17 cellular contexts compared by ENCODE assay signal in the genomic region with DNA sequence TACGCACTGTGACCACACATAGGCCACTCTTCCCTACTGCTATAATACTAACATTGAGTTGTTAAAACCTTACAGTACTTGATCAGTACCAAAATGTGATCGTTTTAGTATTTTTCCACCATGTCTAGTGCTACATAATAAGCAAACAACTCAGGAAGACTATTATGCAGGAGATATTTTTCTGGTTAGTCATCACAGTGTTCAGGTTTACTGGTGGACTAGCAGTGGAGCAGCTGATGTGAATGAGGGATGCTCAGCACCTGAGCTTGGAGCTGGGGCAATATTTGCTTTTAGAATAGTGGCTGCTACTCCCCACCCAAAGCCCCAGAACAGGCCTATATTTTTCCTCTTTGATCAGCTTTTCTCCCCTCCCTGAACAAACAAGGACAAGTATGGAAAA.
"Had no signal": no experiment of that assay in that cellular context is flagged by ENCODE, and none has a peak within 500 bp of the region (broad histone marks: within the 10 kb centered on the region; RNA-seq: fewer than 3 reads in every experiment).

No MANE protein-coding gene starts in this region.

- H3K9me3 ChIP-seq: ascending aorta, colonic mucosa, suprapubic skin had no signal

- H3K27ac Mint-ChIP-seq: natural killer cell treated with Interleukin-12 subunit alpha and Interleukin-12 subunit beta and Interleukin-15 and Interleukin-18, amount 100 ng/mL, for 72 hours; T-cell had no signal

- H3K27ac ChIP-seq: ascending aorta, colonic mucosa, skin epidermis, suprapubic skin had no signal

- H3K36me3 ChIP-seq: ascending aorta, colonic mucosa, suprapubic skin had no signal

- ATAC-seq: esophagus mucosa; natural killer cell treated with Interleukin-12 subunit alpha and Interleukin-12 subunit beta and Interleukin-15 and Interleukin-18, amount 100 ng/mL, for 72 hours; right cardiac atrium; stimulated activated naive CD8-positive, alpha-beta T cell treated with anti-CD3 and anti-CD28 coated beads, Interleukin-15, Interleukin-2, amounts not matched to agents 100 U/mL and 50 U/mL, for 24 hours; T-cell had no signal

- H3K27me3 Mint-ChIP-seq: natural killer cell treated with Interleukin-12 subunit alpha and Interleukin-12 subunit beta and Interleukin-15 and Interleukin-18, amount 100 ng/mL, for 72 hours; T-cell had no signal

- FAIRE-seq: endometrium, kidney had no signal

- H3K4me1 Mint-ChIP-seq: T-cell had no signal

- H3K4me1 ChIP-seq: ascending aorta, colonic mucosa, suprapubic skin had no signal

- H3K27me3 ChIP-seq: ascending aorta, colonic mucosa, suprapubic skin had no signal

- H3K36me3 Mint-ChIP-seq: natural killer cell treated with Interleukin-12 subunit alpha and Interleukin-12 subunit beta and Interleukin-15 and Interleukin-18, amount 100 ng/mL, for 72 hours; T-cell had no signal

- DNase-seq: activated CD4-positive, alpha-beta T cell treated with anti-CD3 and anti-CD28 coated beads, Interleukin-2, amount 50 U/mL, for 1 hour; activated naive CD4-positive, alpha-beta T cell treated with Interleukin-2 at 50 U/mL for 16 hours; caudate nucleus; colonic mucosa; hippocampal formation; kidney; occipital lobe; right cardiac atrium; stimulated activated naive CD8-positive, alpha-beta T cell treated with anti-CD3 and anti-CD28 coated beads, Interleukin-15, Interleukin-2, amounts not matched to agents 100 U/mL and 50 U/mL, for 24 hours; T-cell; T-helper 9 cell had no signal

- H3K4me3 ChIP-seq: ascending aorta, colonic mucosa, skin epidermis, suprapubic skin had no signal

- H3K4me3 Mint-ChIP-seq: natural killer cell treated with Interleukin-12 subunit alpha and Interleukin-12 subunit beta and Interleukin-15 and Interleukin-18, amount 100 ng/mL, for 72 hours; T-cell had no signal
